In the genomic region with DNA sequence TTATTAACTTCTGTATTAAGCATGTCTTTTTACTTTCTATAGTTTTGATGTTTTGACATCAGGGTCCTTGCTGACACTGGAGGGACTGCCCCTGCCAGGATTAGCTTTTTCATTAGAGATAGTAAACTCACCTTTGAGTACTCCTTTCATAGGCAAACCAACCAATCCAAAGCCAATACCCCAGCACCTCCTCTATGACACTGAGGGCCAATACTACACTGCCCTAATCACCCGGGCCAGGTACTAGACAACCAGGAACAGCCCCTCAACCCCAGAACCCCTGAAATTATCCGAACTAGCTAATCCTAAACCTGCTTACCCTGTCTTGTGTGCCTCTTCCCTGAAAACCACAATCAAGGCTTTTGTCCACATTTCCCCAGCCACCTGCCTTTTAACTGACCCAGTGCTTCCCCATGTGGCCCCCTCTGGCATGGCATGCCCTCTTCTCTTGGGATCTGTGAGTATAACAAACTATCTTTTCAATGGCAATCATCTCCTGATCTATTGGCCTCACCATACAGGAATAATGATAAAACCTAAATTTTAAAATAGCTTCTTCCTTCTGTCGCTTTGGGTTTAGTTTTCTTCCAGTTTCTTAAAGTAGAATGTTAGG, we compare ENCODE assay signal across 8 cellular contexts. TPM values are rescaled to one million over a fixed set of nuclear protein-coding genes. Genes with fewer than 3 reads are reported as not detected.
A peak's percentile ranks its signal among the peaks of the same experiment; 100 is the strongest.
DNase-seq lines count a peak whose midpoint lies in the region; ATAC-seq and TF ChIP-seq lines count a peak whose summit lies in the region.

No MANE protein-coding gene starts in this region.

- H3K27me3 ChIP-seq in cardiac muscle cell (no peaks in the 10 kb centered on the region), Peyer's patch (no peaks in the 10 kb centered on the region)

- ATAC-seq in left ventricle myocardium superior (no peak), GM18873 (IDR thresholded peaks at IDR 0.05; ENCODE audit: low FRiP score, unreplicated experiment) (no peak), GM21515 (IDR thresholded peaks at IDR 0.05; ENCODE audit: unreplicated experiment) (no peak), GM18868 (IDR thresholded peaks at IDR 0.05; ENCODE audit: unreplicated experiment) (no peak)

- peaks cover 36% of the 10 kb centered on the region for H3K36me3 Mint-ChIP-seq in type B pancreatic cell

- no peaks in the 10 kb centered on the region for H3K4me1 Mint-ChIP-seq in type B pancreatic cell (ENCODE audit: unreplicated experiment)

- no peak overlapping the region for H3K4me3 Mint-ChIP-seq in type B pancreatic cell

- no peaks in the 10 kb centered on the region for H3K36me3 ChIP-seq in cardiac muscle cell
- H3K36me3 ChIP-seq in Peyer's patch = peaks cover 0 to 17% (median 0%) of the 10 kb centered on the region in 3 donors

- no peaks in the 10 kb centered on the region for H3K9me3 ChIP-seq in cardiac muscle cell (ENCODE audit: low read depth)
- no peaks in the 10 kb centered on the region for H3K9me3 ChIP-seq in Peyer's patch

- no peaks in the 10 kb centered on the region for H3K9me3 Mint-ChIP-seq in type B pancreatic cell

- no peak for TF ChIP-seq POLR2A in Peyer's patch (IDR thresholded peaks at IDR 0.05)

- H3K4me1 ChIP-seq in cardiac muscle cell (ENCODE audit: low read depth) (no peaks in the 10 kb centered on the region), Peyer's patch (no peaks in the 10 kb centered on the region)

- H3K27ac ChIP-seq in cardiac muscle cell (no peak overlapping the region), Peyer's patch (no peak overlapping the region)

- DNase-seq in cardiac muscle cell (ENCODE audit: low read depth in 1 of 2, low spot score in 1 of 2) = peak in 1 of 2 donors; percentile 32
- no peak for DNase-seq in left ventricle myocardium superior
- DNase-seq in Peyer's patch = no peak
- DNase-seq in head of caudate nucleus = peak in 37 of 42 donors; percentile 14 to 84 (median 51)
- DNase-seq in type B pancreatic cell (ENCODE audit: extremely low spot score, unreplicated experiment) = no peak

- peak; percentile 45 for TF ChIP-seq CTCF in cardiac muscle cell (IDR thresholded peaks at IDR 0.05; ENCODE audit: low read depth, low read length)
- TF ChIP-seq CTCF in Peyer's patch (IDR thresholded peaks at IDR 0.05) = peak in 4 of 6 experiments; percentile 13 to 28 (median 22)
- peak; percentile 72 for TF ChIP-seq CTCF in type B pancreatic cell (conservative IDR thresholded peaks at IDR 0.05)

- no peaks in the 10 kb centered on the region for H3K27me3 Mint-ChIP-seq in type B pancreatic cell

- intact Hi-C loops in left ventricle myocardium superior (cut with micrococcal nuclease) = no loop called here
- intact Hi-C loops in head of caudate nucleus (cut with DNase I) = no loop called here

- H3K27ac Mint-ChIP-seq in type B pancreatic cell = no peak overlapping the region

- H3K4me3 ChIP-seq in cardiac muscle cell = no peak overlapping the region
- no peak overlapping the region for H3K4me3 ChIP-seq in Peyer's patch

RNA-seq across cellular contexts. Expression of gene RAB6A, which starts 31.2 kb away (rescaled TPM):
- total RNA-seq in cardiac muscle cell (173 and 218 TPM in 2 replicates), left ventricle myocardium superior (96.3 TPM), Peyer's patch (100 to 1,000 TPM in 3 of 4 donors, 10 to 100 TPM in 1; 76.7 to 198 (median 182) TPM), type B pancreatic cell (ENCODE audit: low replicate concordance) (86.7 and 123 TPM in 2 replicates)
- 110 and 119 TPM in 2 replicates for polyA plus RNA-seq in cardiac muscle cell

RNA-seq across cellular contexts. Expression of gene MRPL48, which starts 58.0 kb away (rescaled TPM):
- total RNA-seq in cardiac muscle cell (18.2 and 32.0 TPM in 2 replicates), left ventricle myocardium superior (44.7 TPM), Peyer's patch (10 to 100 TPM; 26.8 to 50.3 (median 33.3) TPM), type B pancreatic cell (ENCODE audit: low replicate concordance) (35.9 and 43.7 TPM in 2 replicates)
- polyA plus RNA-seq in cardiac muscle cell = 65.9 and 72.9 TPM in 2 replicates

Comparison
In these comparisons a context has a peak if more than half of its experiments do, and no peak if none do; other contexts are left out.
1. DNase-seq: peak in head of caudate nucleus (37 of 42); none in left ventricle myocardium superior (single experiment), Peyer's patch (0 of 3) and type B pancreatic cell (single experiment).
2. Peak in every context shown above with its lines, with median percentiles within 50 percentile points of each other: CTCF ChIP-seq.